ENCODE assay signal across 27 cellular contexts in the genomic region with DNA sequence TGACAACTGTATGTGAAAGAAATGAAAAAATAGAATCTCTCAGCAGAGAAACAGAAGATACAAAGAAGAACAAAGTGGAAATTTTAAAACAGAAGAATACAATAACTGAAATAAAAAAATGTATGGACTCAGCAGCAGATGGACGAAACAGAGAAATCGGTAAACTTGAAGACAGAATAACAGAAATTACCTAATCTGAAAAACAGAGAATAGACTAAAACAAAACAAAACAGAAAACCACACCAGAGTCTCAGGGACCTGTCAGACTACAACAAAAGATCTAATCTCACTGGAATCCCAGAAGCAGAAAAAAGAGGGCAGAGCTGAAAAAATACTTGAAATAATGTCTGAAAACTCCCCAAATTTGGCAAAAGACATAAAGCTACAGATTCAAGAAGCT.
"Had no signal": no experiment of that assay in that cellular context is flagged by ENCODE, and none has a peak within 500 bp of the region (broad histone marks: within the 10 kb centered on the region; RNA-seq: fewer than 3 reads in every experiment).

No MANE protein-coding gene starts in this region.

- H3K27me3 Mint-ChIP-seq: stimulated activated naive CD8-positive, alpha-beta T cell treated with anti-CD3 and anti-CD28 coated beads, Interleukin-15, amount 100 ng/mL, for 72 hours had no signal

- H3K4me3 ChIP-seq: coronary artery, heart right ventricle, lower lobe of right lung, prostate gland, right atrium auricular region, smooth muscle cell, suprapubic skin, transverse colon, vagina had no signal

- H3K9me3 Mint-ChIP-seq: nephron; stimulated activated naive CD8-positive, alpha-beta T cell treated with anti-CD3 and anti-CD28 coated beads, Interleukin-15, amount 100 ng/mL, for 72 hours had no signal

- H3K27me3 ChIP-seq: heart right ventricle, right atrium auricular region, suprapubic skin, transverse colon, vagina had no signal

- ATAC-seq: esophagus mucosa; heart right ventricle; left ventricle myocardium superior; lower lobe of right lung; naive thymus-derived CD4-positive, alpha-beta T cell; sciatic nerve; stimulated activated naive CD8-positive, alpha-beta T cell treated with anti-CD3 and anti-CD28 coated beads, Interleukin-15, amount 100 ng/mL, for 72 hours had no signal

- H3K36me3 ChIP-seq: heart right ventricle, lower lobe of right lung, prostate gland, right atrium auricular region, suprapubic skin, transverse colon, vagina had no signal

- H3K9me3 ChIP-seq: heart right ventricle, lower lobe of right lung, prostate gland, right atrium auricular region, suprapubic skin, transverse colon, vagina had no signal

- DNase-seq: dermis blood vessel endothelial cell; foreskin fibroblast; glutamatergic neuron; heart right ventricle; hippocampal formation; kidney glomerular epithelial cell; left ventricle myocardium superior; lower lobe of right lung; nucleus accumbens; stimulated activated CD4-positive, alpha-beta T cell treated with anti-CD3 and anti-CD28 coated beads, Interleukin-12 subunit alpha, Interleukin-12 subunit beta, amount 100 ng/mL, for 4 hours; stimulated activated CD4-positive, alpha-beta T cell treated with anti-CD3 and anti-CD28 coated beads, Interleukin-1b, Interleukin-23, amount 100 ng/mL, for 48 hours; stimulated activated CD4-positive, alpha-beta T cell treated with anti-CD3 and anti-CD28 coated beads, Interleukin-4, amount 100 ng/mL, for 1 hour; stimulated activated CD8-positive, alpha-beta memory T cell treated with anti-CD3 and anti-CD28 coated beads, Interleukin-4, amount 100 ng/mL, for 48 hours; stimulated activated naive CD4-positive, alpha-beta T cell; stimulated activated naive CD8-positive, alpha-beta T cell treated with anti-CD3 and anti-CD28 coated beads, Interleukin-15, amount 100 ng/mL, for 72 hours; transverse colon had no signal

- H3K4me1 ChIP-seq: heart right ventricle, lower lobe of right lung, prostate gland, right atrium auricular region, suprapubic skin, transverse colon, vagina had no signal

- H3K4me3 Mint-ChIP-seq: naive thymus-derived CD4-positive, alpha-beta T cell; nephron; stimulated activated naive CD8-positive, alpha-beta T cell treated with anti-CD3 and anti-CD28 coated beads, Interleukin-15, amount 100 ng/mL, for 72 hours had no signal

- H3K4me1 Mint-ChIP-seq: nephron; stimulated activated naive CD8-positive, alpha-beta T cell treated with anti-CD3 and anti-CD28 coated beads, Interleukin-15, amount 100 ng/mL, for 72 hours had no signal

- H3K27ac ChIP-seq: coronary artery, epithelial cell of prostate, heart right ventricle, lower lobe of right lung, prostate gland, right atrium auricular region, suprapubic skin, transverse colon, vagina had no signal

- H3K4me2 ChIP-seq: smooth muscle cell had no signal

- H3K27ac Mint-ChIP-seq: naive thymus-derived CD4-positive, alpha-beta T cell; nephron; stimulated activated naive CD8-positive, alpha-beta T cell treated with anti-CD3 and anti-CD28 coated beads, Interleukin-15, amount 100 ng/mL, for 72 hours had no signal
